8 cellular contexts compared by ENCODE assay signal in the genomic region with DNA sequence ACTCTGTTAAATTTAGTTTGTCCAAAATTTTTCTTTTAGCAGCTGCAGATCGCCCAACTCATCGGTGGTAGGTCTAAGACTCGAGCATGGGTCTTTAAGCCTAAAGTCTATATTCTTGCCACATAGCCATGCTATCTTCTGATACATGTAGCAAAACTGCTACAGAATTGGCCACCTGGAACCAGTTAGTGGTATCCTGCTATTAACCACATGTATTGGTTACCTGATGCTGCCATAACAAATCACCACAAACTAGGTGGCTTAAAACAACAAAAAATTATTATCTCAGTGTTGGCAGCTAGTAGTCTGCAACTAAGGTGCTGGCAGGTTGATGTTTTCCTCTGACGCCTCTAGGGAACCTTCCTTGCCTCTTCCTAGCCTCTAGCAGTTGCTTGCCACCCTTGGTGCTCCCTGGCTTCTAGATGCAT.
DNase-seq lines count a peak whose midpoint lies in the region; ATAC-seq and TF ChIP-seq lines count a peak whose summit lies in the region.

No MANE protein-coding gene starts in this region.

- peaks cover 0 to 4% (median 2%) of the 10 kb centered on the region in 3 donors for H3K27me3 Mint-ChIP-seq in immature natural killer cell (ENCODE audit: low read depth in 3 of 3)

- no peak overlapping the region for H3K4me3 ChIP-seq in WERI-Rb-1 (ENCODE audit: low read depth, low read length)

- peak overlapping the region; percentile 73 to 86 (median 79) for H3K4me3 Mint-ChIP-seq in immature natural killer cell

- H3K4me1 Mint-ChIP-seq in immature natural killer cell, result peaks cover 15 to 24% of the 10 kb centered on the region in 2 donors

- H3K9me3 Mint-ChIP-seq in immature natural killer cell, result no peaks in the 10 kb centered on the region

- TF ChIP-seq CTCF in GM10266 (IDR thresholded peaks at IDR 0.05; ENCODE audit: control insufficient read depth, insufficient read depth, low read depth, missing control alignments), result no peak
- no peak for TF ChIP-seq CTCF in WERI-Rb-1 (IDR thresholded peaks at IDR 0.05; ENCODE audit: low read depth, low read length)

- H3K9me3 ChIP-seq in KOPT-K1 (ENCODE audit: insufficient read depth, low read length, poor library complexity, severe bottlenecking), result no peaks in the 10 kb centered on the region
- no peaks in the 10 kb centered on the region for H3K9me3 ChIP-seq in WERI-Rb-1 (ENCODE audit: severe bottlenecking)

- H3K36me3 ChIP-seq in KOPT-K1 (ENCODE audit: insufficient read depth, low read length) (no peaks in the 10 kb centered on the region), WERI-Rb-1 (no peaks in the 10 kb centered on the region)

- DNase-seq in GM10266 (ENCODE audit: extremely low spot score), result peak; percentile 8
- no peak for DNase-seq in immature natural killer cell
- DNase-seq in NCI-H526 treated with DMSO at 0.1 percent for 48 hours (lab: John Stamatoyannopoulos, UW), result no peak
- no peak for DNase-seq in NCI-H345 (lab: John Stamatoyannopoulos, UW)
- no peak for DNase-seq in WERI-Rb-1
- DNase-seq in DMS153 treated with DMSO at 0.1 percent for 48 hours (lab: John Stamatoyannopoulos, UW; ENCODE audit: unreplicated experiment), result no peak

- peak overlapping the region in 5 of 6 donors; percentile 36 to 84 (median 80) for H3K27ac Mint-ChIP-seq in immature natural killer cell

- no peaks in the 10 kb centered on the region for H3K36me3 Mint-ChIP-seq in immature natural killer cell

- no peaks in the 10 kb centered on the region for H3K27me3 ChIP-seq in WERI-Rb-1 (ENCODE audit: insufficient read depth, low read depth, severe bottlenecking)

- peak; percentile 71 for ATAC-seq in GM21576 (IDR thresholded peaks at IDR 0.05; ENCODE audit: unreplicated experiment)

- H3K27ac ChIP-seq in KOPT-K1 (ENCODE audit: low read depth, low read length, poor library complexity, severe bottlenecking) (peak overlapping the region; percentile 49), WERI-Rb-1 (no peak overlapping the region)
